Comparison of ENCODE assay signal across 1 cellular context in genomic region chr5:8676731-8677130, GRCh38.
TF ChIP-seq lines count a peak whose summit lies in the region.

No MANE protein-coding gene starts in this region.

TF ChIP-seq in K562, 482 proteins besides CTCF, POLR2A, EP300 and RAD21 (continued from another document):
- TF ChIP-seq, protein P1, sequence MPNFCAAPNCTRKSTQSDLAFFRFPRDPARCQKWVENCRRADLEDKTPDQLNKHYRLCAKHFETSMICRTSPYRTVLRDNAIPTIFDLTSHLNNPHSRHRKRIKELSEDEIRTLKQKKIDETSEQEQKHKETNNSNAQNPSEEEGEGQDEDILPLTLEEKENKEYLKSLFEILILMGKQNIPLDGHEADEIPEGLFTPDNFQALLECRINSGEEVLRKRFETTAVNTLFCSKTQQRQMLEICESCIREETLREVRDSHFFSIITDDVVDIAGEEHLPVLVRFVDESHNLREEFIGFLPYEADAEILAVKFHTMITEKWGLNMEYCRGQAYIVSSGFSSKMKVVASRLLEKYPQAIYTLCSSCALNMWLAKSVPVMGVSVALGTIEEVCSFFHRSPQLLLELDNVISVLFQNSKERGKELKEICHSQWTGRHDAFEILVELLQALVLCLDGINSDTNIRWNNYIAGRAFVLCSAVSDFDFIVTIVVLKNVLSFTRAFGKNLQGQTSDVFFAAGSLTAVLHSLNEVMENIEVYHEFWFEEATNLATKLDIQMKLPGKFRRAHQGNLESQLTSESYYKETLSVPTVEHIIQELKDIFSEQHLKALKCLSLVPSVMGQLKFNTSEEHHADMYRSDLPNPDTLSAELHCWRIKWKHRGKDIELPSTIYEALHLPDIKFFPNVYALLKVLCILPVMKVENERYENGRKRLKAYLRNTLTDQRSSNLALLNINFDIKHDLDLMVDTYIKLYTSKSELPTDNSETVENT (CRISPR knock-in tag; IDR thresholded peaks at IDR 0.05), result no peak
- TF ChIP-seq CEBPG (CRISPR knock-in tag; IDR thresholded peaks at IDR 0.05) (no peak), CEBPG (tag; conservative IDR thresholded peaks at IDR 0.05 in 1 of 2, IDR thresholded peaks at IDR 0.05 in 1 of 2) (peak; percentile 41 to 85; a peak in 3 of 4 replicates)
